In the genomic region with DNA sequence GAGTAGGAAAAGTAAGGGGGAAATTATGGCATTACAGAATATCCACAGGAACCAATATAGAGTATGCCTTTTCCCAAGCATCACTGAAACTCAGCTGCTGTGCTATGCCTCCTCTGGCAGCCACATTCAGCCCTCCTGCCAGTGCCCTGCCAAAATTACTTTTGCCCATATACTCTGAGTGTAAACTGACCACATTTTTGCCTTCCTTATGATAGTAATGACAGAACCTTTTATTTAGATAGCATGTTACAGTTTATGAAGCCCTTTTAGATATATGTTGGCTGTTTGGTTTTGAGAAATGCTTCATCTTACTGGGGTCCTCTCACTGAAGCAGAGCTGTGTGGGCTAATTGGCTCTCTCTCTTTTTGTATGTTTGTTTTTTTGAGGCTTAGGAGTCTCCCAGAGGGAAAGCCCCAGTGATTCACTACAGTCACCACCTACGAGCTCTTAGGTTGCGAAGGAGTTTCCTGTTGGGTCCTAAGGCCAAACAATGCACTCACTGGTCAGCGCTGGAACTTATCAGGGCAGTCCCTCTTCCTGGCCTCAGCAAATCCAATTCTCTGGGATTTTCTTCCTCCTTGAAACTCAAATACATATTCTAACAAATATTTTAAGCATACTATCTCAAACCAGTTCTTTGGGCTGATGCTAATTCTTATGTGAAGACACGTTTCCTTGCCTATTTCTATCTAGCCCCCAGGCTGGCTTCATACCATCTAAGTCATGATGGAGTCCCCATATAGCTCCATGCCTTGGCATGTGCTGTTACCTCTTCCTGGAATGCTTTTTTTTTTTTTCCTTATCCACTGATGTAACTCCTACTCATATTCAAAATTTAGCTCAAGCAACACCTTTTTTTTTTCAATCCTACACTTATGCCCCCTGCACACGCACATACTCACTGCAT, we compare ENCODE assay signal across 11 cellular contexts. TPM values are rescaled to one million over a fixed set of nuclear protein-coding genes. Genes with fewer than 3 reads are reported as not detected.
DNase-seq lines count a peak whose midpoint lies in the region; ATAC-seq and TF ChIP-seq lines count a peak whose summit lies in the region.
"Had no signal": no experiment of that assay in that cellular context is flagged by ENCODE, and none has a peak within 500 bp of the region (broad histone marks: within the 10 kb centered on the region; RNA-seq: fewer than 3 reads in every experiment).

No MANE protein-coding gene starts in this region.

- intact Hi-C loops in sciatic nerve (cut with DNase I): loop anchor here (5.0 kb wide), 1 partner anchor 290 kb away; no protein-coding TSS in a partner anchor

- no peaks in the 10 kb centered on the region for H3K36me3 ChIP-seq in RWPE2 (ENCODE audit: low read depth)
- H3K36me3 ChIP-seq: ascending aorta had no signal

- no peak overlapping the region for H3K4me3 ChIP-seq in RWPE2 (ENCODE audit: severe bottlenecking)
- H3K4me3 ChIP-seq: ascending aorta had no signal

- peaks cover 42% of the 10 kb centered on the region for H3K27me3 ChIP-seq in RWPE2 (ENCODE audit: insufficient read depth, poor library complexity, severe bottlenecking)
- H3K27me3 ChIP-seq: ascending aorta had no signal

- no peaks in the 10 kb centered on the region for H3K4me1 ChIP-seq in RWPE2 (ENCODE audit: insufficient read depth, poor library complexity, severe bottlenecking)

- ATAC-seq in RWPE2 (ENCODE audit: low read depth) (peak; percentile 91), sciatic nerve (no peak)

- H3K27ac ChIP-seq in RWPE2 (ENCODE audit: poor library complexity, severe bottlenecking): no peak overlapping the region
- H3K27ac ChIP-seq: ascending aorta had no signal

- no peak for TF ChIP-seq CTCF in RWPE2 (IDR thresholded peaks at IDR 0.05; ENCODE audit: poor library complexity, severe bottlenecking)

- no peaks in the 10 kb centered on the region for H3K9me3 ChIP-seq in RWPE2 (ENCODE audit: severe bottlenecking)
- H3K9me3 ChIP-seq: ascending aorta had no signal

- peak; percentile 39 for DNase-seq in stimulated activated CD4-positive, alpha-beta T cell treated with anti-CD3 and anti-CD28 coated beads, Interleukin-4, amount 100 ng/mL, for 24 hours
- no peak for DNase-seq in stimulated activated CD4-positive, alpha-beta T cell treated with anti-CD3 and anti-CD28 coated beads, Interleukin-2, amount 100 ng/mL, for 48 hours
- DNase-seq in RWPE2 (ENCODE audit: low spot score) (no peak), glomerular endothelial cell (ENCODE audit: extremely low read depth, low read depth, low spot score) (peak; percentile 25), sciatic nerve (ENCODE audit: low spot score) (no peak), dedifferentiated amniotic fluid mesenchymal stem cell (ENCODE audit: extremely low spot score) (no peak), NOMO-1 (lab: John Stamatoyannopoulos, UW; ENCODE audit: unreplicated experiment in 2 of 2) (no peak), GDM1 (lab: John Stamatoyannopoulos, UW) (no peak)
- DNase-seq: Kasumi-1, posterior cingulate gyrus had no signal

RNA-seq across cellular contexts. Expression of a gene that starts 3.7 kb away (rescaled TPM):
- total RNA-seq in glomerular endothelial cell (0.06 TPM in 1 of 2 replicates, not detected in the other), sciatic nerve (0.45 TPM)
- total RNA-seq: ascending aorta had no signal

RNA-seq across cellular contexts. Expression of a gene that starts 27.7 kb away (rescaled TPM):
- total RNA-seq in glomerular endothelial cell (14.1 and 17.6 TPM in 2 replicates), sciatic nerve (10.6 TPM)

Comparison
In these comparisons a context has a peak if more than half of its experiments do, and no peak if none do; other contexts are left out.
1. DNase-seq: peak in stimulated activated CD4-positive, alpha-beta T cell treated with anti-CD3 and anti-CD28 coated beads, Interleukin-4, amount 100 ng/mL, for 24 hours (single experiment) and glomerular endothelial cell (single experiment); none in stimulated activated CD4-positive, alpha-beta T cell treated with anti-CD3 and anti-CD28 coated beads, Interleukin-2, amount 100 ng/mL, for 48 hours (0 of 2), RWPE2 (single experiment), sciatic nerve (single experiment), dedifferentiated amniotic fluid mesenchymal stem cell (single experiment), NOMO-1 (0 of 2) and GDM1 (single experiment).